10 cellular contexts compared by ENCODE assay signal in the genomic region with DNA sequence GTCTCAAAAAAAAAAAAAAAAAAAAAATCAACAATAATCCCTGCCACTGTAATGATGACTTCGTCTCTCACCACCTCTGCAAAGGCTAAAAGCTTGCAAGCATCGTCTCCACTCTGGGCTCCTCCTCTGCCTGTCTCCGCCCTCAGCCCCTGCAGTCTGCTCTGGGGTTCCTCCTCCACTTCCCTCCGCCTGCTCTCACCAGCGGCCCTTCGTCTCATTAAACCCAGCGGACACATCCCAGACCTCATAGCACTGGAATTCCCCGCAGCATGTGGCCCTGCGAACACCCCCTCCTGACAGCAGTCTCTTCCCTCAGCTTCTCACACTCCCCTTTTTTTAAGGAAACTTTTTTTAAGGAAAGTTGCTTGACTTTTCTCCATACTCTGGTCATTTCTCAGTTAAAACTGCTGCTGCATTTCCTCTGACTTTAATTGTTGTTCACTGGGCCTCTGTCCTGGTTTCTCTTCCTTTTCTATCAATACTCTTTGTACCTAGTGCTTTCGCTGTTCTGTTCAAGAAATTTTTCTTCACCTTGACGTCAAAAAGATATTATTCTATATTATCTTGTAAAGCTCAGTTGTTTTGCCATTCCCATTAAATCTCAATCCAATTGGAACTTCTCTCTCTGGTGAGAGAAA.
A peak's percentile ranks its signal among the peaks of the same experiment; 100 is the strongest.
DNase-seq lines count a peak whose midpoint lies in the region; ATAC-seq, FAIRE-seq and TF ChIP-seq lines count a peak whose summit lies in the region.
"Had no signal": no experiment of that assay in that cellular context is flagged by ENCODE, and none has a peak within 500 bp of the region (broad histone marks: within the 10 kb centered on the region; RNA-seq: fewer than 3 reads in every experiment).

No MANE protein-coding gene starts in this region.

- FAIRE-seq in HepG2 (lab: Jason Lieb, UNC) (no peak), H1 (lab: Jason Lieb, UNC) (peak; percentile 58)

- no peak for TF ChIP-seq EP300 in HepG2 (IDR thresholded peaks at IDR 0.05; ENCODE audit: low read depth in 2 of 2, low read length in 2 of 2)
- TF ChIP-seq EP300 in HepG2 (CRISPR knock-in tag; IDR thresholded peaks at IDR 0.05; ENCODE audit: borderline replicate concordance): no peak
- TF ChIP-seq EP300 in H1 (IDR thresholded peaks at IDR 0.05; ENCODE audit: borderline replicate concordance in 1 of 2, low read depth in 2 of 2, low read length in 2 of 2): no peak

- H3K9ac ChIP-seq in liver (ENCODE audit: low read depth in 1 of 2, low read length in 2 of 2) (no peak overlapping the region), HepG2 (ENCODE audit: insufficient read depth, low read depth, low read length) (no peak overlapping the region), H1 (replicated peaks in 1 of 4; ENCODE audit: extremely low read depth in 1 of 4, low read depth in 3 of 4, low read length in 3 of 4) (no peak overlapping the region)

- H3K79me2 ChIP-seq in HepG2 (ENCODE audit: insufficient read depth, low read length) (no peaks in the 10 kb centered on the region), H1 (ENCODE audit: control insufficient read depth in 1 of 2, insufficient read depth in 2 of 2, low read length in 2 of 2) (no peaks in the 10 kb centered on the region)

- no peak overlapping the region for H3K4ac ChIP-seq in H1 (replicated peaks; ENCODE audit: insufficient read length, low read depth, low read length)

- H3K4me2 ChIP-seq in HepG2 (ENCODE audit: low read depth, low read length) (no peak overlapping the region), H1 (ENCODE audit: insufficient read depth in 1 of 2, low read depth in 2 of 2, low read length in 2 of 2) (no peak overlapping the region)

- no peak for DNase-seq in HepG2 (ENCODE audit: low spot score)
- DNase-seq in H1 (ENCODE audit: low read depth in 1 of 2, low spot score in 2 of 2): peak; percentile 57 to 60
- peak; percentile 22 to 25 for DNase-seq in memory B cell (ENCODE audit: low spot score in 2 of 2)
- DNase-seq in NCI-H82 treated with DMSO at 0.1 percent for 48 hours (lab: John Stamatoyannopoulos, UW; ENCODE audit: unreplicated experiment): no peak
- DNase-seq in DMS53 treated with DMSO at 0.1 percent for 48 hours (lab: John Stamatoyannopoulos, UW; ENCODE audit: unreplicated experiment): no peak
- no peak for DNase-seq in activated effector memory CD4-positive, alpha-beta T cell treated with Interleukin-2 at 50 U/mL for 16 hours
- no peak for DNase-seq in NCI-H748 (lab: John Stamatoyannopoulos, UW; ENCODE audit: unreplicated experiment)

- no peak overlapping the region for H4K8ac ChIP-seq in H1 (ENCODE audit: extremely low read depth, insufficient read depth, low read length)

- H2BK20ac ChIP-seq in H1 (ENCODE audit: low read length): no peak overlapping the region

- H3K9me3 ChIP-seq in liver (ENCODE audit: control insufficient read depth in 4 of 4, low read length in 3 of 4) (no peaks in the 10 kb centered on the region), HepG2 (ENCODE audit: low read length) (no peaks in the 10 kb centered on the region), H1 (ENCODE audit: insufficient read depth in 2 of 2, low read depth in 1 of 2, low read length in 1 of 2) (peaks cover 5 to 11% of the 10 kb centered on the region in 2 experiments)

- peak overlapping the region; percentile 26 to 45 for H3K27ac ChIP-seq in liver (ENCODE audit: low read depth in 1 of 2, low read length in 2 of 2)
- H3K27ac ChIP-seq in HepG2 (ENCODE audit: extremely low read length, insufficient read depth, low read length): no peak overlapping the region
- H3K27ac ChIP-seq in H1 (ENCODE audit: low read depth, low read length): no peak overlapping the region
- H3K27ac ChIP-seq: SK-N-MC had no signal

- no peaks in the 10 kb centered on the region for H3K23me2 ChIP-seq in H1 (ENCODE audit: low read depth, low read length)

- CTCF ChIA-PET in HepG2 (lab: Yijun Ruan, JAX; ENCODE audit: low intra/inter-chr PET ratio, low total read pairs): no interaction called here
- CTCF ChIA-PET in H1 (lab: Charles Lee; ENCODE audit: partially characterized antibody): interaction anchor here (0.9 to 1.4 kb wide), 3 partner anchors 12 to 157 kb away, joined by 3 to 5 read pairs (median 3); no protein-coding TSS in a partner anchor

- TF ChIP-seq POLR2A in HepG2 (IDR thresholded peaks at IDR 0.05; ENCODE audit: insufficient read depth in 1 of 2, low read depth in 2 of 2, low read length in 2 of 2) (no peak), H1 (IDR thresholded peaks at IDR 0.05; ENCODE audit: control extremely low read depth in 1 of 2, low read depth in 2 of 2, low read length in 2 of 2) (no peak)

- H3K4me3 Mint-ChIP-seq in memory B cell: peak overlapping the region; percentile 54
- H3K4me3 Mint-ChIP-seq: activated naive CD4-positive, alpha-beta T cell treated with anti-CD3 and anti-CD28 coated beads, Interleukin-2, amount 50 U/mL, for 24 hours had no signal

- BruUV-seq in HepG2 (replicated peaks; lab: Mats Ljungman, UMichigan): no TSS peak

- H2BK15ac ChIP-seq in H1 (ENCODE audit: low read length): no peak overlapping the region

- H3K56ac ChIP-seq in H1 (replicated peaks; ENCODE audit: insufficient read length, low read depth, low read length): no peak overlapping the region

- H3K14ac ChIP-seq in H1 (ENCODE audit: insufficient read length): no peak overlapping the region

- H3K36me3 ChIP-seq in liver (ENCODE audit: control insufficient read depth in 4 of 4, insufficient read depth in 3 of 4, low read depth in 1 of 4, low read length in 3 of 4) (no peaks in the 10 kb centered on the region), HepG2 (replicated peaks in 1 of 2; ENCODE audit: control insufficient read depth in 1 of 2, insufficient read depth in 2 of 2, low read length in 2 of 2) (no peaks in the 10 kb centered on the region), H1 (ENCODE audit: control insufficient read depth in 2 of 4, insufficient read depth in 4 of 4, low read length in 3 of 4) (no peaks in the 10 kb centered on the region; a peak in 2 of 8 replicates)

- no peak overlapping the region for H2AFZ ChIP-seq in HepG2 (ENCODE audit: low read length)
- H2AFZ ChIP-seq in H1 (ENCODE audit: low read length): no peak overlapping the region

- no peak for TF ChIP-seq CTCF in liver (IDR thresholded peaks at IDR 0.05; ENCODE audit: low read depth, low read length, missing input control)
- no peak for TF ChIP-seq CTCF in HepG2 (CRISPR knock-in tag; IDR thresholded peaks at IDR 0.05)
- no peak for TF ChIP-seq CTCF in H1 (IDR thresholded peaks at IDR 0.05; ENCODE audit: control extremely low read depth in 1 of 3, insufficient read depth in 1 of 3, low read depth in 1 of 3, low read length in 3 of 3)

- peaks cover 3% of the 10 kb centered on the region for H3K27me3 Mint-ChIP-seq in memory B cell

- H2BK12ac ChIP-seq in H1 (ENCODE audit: low read depth, low read length): no peak overlapping the region

- H2BK120ac ChIP-seq in H1 (replicated peaks; ENCODE audit: low read depth, low read length): no peak overlapping the region

- H3K9me3 Mint-ChIP-seq in memory B cell: no peaks in the 10 kb centered on the region
- H3K9me3 Mint-ChIP-seq: activated naive CD4-positive, alpha-beta T cell treated with anti-CD3 and anti-CD28 coated beads, Interleukin-2, amount 50 U/mL, for 24 hours had no signal

- H3K23ac ChIP-seq in H1 (ENCODE audit: insufficient read length): no peak overlapping the region

- peak overlapping the region; percentile 11 for H3K27ac Mint-ChIP-seq in memory B cell
- H3K27ac Mint-ChIP-seq: activated naive CD4-positive, alpha-beta T cell treated with anti-CD3 and anti-CD28 coated beads, Interleukin-2, amount 50 U/mL, for 24 hours had no signal

- H3K4me1 ChIP-seq in liver (ENCODE audit: control insufficient read depth in 4 of 4, insufficient read depth in 4 of 4, low read length in 3 of 4) (no peaks in the 10 kb centered on the region), HepG2 (ENCODE audit: insufficient read depth, low read length) (no peaks in the 10 kb centered on the region), H1 (replicated peaks in 1 of 4; ENCODE audit: control insufficient read depth in 3 of 4, insufficient read depth in 4 of 4, low read length in 3 of 4) (peaks cover 0 to 4% (median 0%) of the 10 kb centered on the region in 4 experiments; a peak in 1 of 7 replicates)

- no peaks in the 10 kb centered on the region for H4K20me1 ChIP-seq in HepG2 (ENCODE audit: insufficient read depth, low read length)
- no peaks in the 10 kb centered on the region for H4K20me1 ChIP-seq in H1 (replicated peaks in 1 of 2; ENCODE audit: control insufficient read depth in 1 of 2, insufficient read depth in 2 of 2, low read length in 2 of 2)

- WGBS in liver: 66% methylated on average over 11 of the region's 11 CpGs
- WGBS in HepG2 (ENCODE audit: low lambda C conversion rate): 60% methylated on average over 11 of the region's 11 CpGs
- 48% methylated on average over 11 of the region's 11 CpGs; no CpG with 5 or more reads in 1 of the 2 experiments for WGBS in H1 (ENCODE audit: extremely low coverage in 1 of 2, insufficient coverage in 1 of 2, insufficient read length in 1 of 2, insufficient replicate concordance in 2 of 2, low coverage in 1 of 2, low lambda C conversion rate in 2 of 2, missing lambda C conversion rate in 1 of 2), 2 experiments

- H2BK5ac ChIP-seq in H1 (ENCODE audit: low read depth, low read length): no peak overlapping the region

- H3K27me3 ChIP-seq in liver (ENCODE audit: control insufficient read depth in 4 of 4, insufficient read depth in 4 of 4, low read length in 3 of 4) (no peaks in the 10 kb centered on the region), HepG2 (ENCODE audit: control insufficient read depth in 1 of 2, insufficient read depth in 2 of 2, low read length in 2 of 2) (no peaks in the 10 kb centered on the region), H1 (replicated peaks in 1 of 4; ENCODE audit: control insufficient read depth in 3 of 4, extremely low read depth in 1 of 4, insufficient read depth in 3 of 4, low read length in 3 of 4) (no peaks in the 10 kb centered on the region; a peak in 1 of 7 replicates)

- no peak overlapping the region for H4K5ac ChIP-seq in H1 (ENCODE audit: insufficient read length, low read depth, low read length)

- H3K4me3 ChIP-seq in liver (ENCODE audit: low read depth in 1 of 3, low read length in 3 of 3) (no peak overlapping the region), HepG2 (replicated peaks in 1 of 3; ENCODE audit: insufficient read depth in 1 of 3, low read depth in 2 of 3, low read length in 3 of 3) (no peak overlapping the region), H1 (ENCODE audit: extremely low read depth in 1 of 4, insufficient read depth in 2 of 4, low read depth in 3 of 4, low read length in 4 of 4) (no peak overlapping the region)
- H3K4me3 ChIP-seq: SK-N-MC had no signal

- intact Hi-C loops in HepG2 (cut with micrococcal nuclease; ENCODE audit: unreplicated experiment): no loop called here

- TF ChIP-seq RAD21 in liver (IDR thresholded peaks at IDR 0.05): no peak
- no peak for TF ChIP-seq RAD21 in HepG2 (CRISPR knock-in tag; IDR thresholded peaks at IDR 0.05)
- no peak for TF ChIP-seq RAD21 in H1 (IDR thresholded peaks at IDR 0.05 in 1 of 2, conservative IDR thresholded peaks at IDR 0.05 in 1 of 2; ENCODE audit: low read depth in 2 of 2, low read length in 2 of 2)

- H3K4me1 Mint-ChIP-seq in memory B cell: peaks cover 9% of the 10 kb centered on the region
- H3K4me1 Mint-ChIP-seq: activated naive CD4-positive, alpha-beta T cell treated with anti-CD3 and anti-CD28 coated beads, Interleukin-2, amount 50 U/mL, for 24 hours had no signal

- ATAC-seq in HepG2: no peak
- ATAC-seq in memory B cell (ENCODE audit: low read depth): peak; percentile 98

- no peak overlapping the region for H4K91ac ChIP-seq in H1 (replicated peaks; ENCODE audit: insufficient read length, low read length)

- H3K18ac ChIP-seq in H1 (ENCODE audit: extremely low read depth, low read length): no peak overlapping the region

- H2AK5ac ChIP-seq in H1 (ENCODE audit: low read depth, low read length): no peak overlapping the region

- H3K36me3 Mint-ChIP-seq in memory B cell: no peaks in the 10 kb centered on the region
- H3K36me3 Mint-ChIP-seq: activated naive CD4-positive, alpha-beta T cell treated with anti-CD3 and anti-CD28 coated beads, Interleukin-2, amount 50 U/mL, for 24 hours had no signal

- no peaks in the 10 kb centered on the region for H3K79me1 ChIP-seq in H1 (ENCODE audit: low read depth, low read length)

- POLR2A ChIA-PET in HepG2 (lab: Yijun Ruan, JAX) (no interaction called here), H1 (lab: Charles Lee; ENCODE audit: partially characterized antibody) (no interaction called here)

- in situ Hi-C loops in HepG2 (cut with HindIII; ENCODE audit: extremely low pct_ligation_motif_present, low pct_unique_long_range_greater_than_20kb): no loop called here

Comparison
In these comparisons a context has a peak if more than half of its experiments do, and no peak if none do; other contexts are left out.
1. H3K27ac ChIP-seq: peak in liver (2 of 2); none in HepG2 (single experiment) and H1 (single experiment).
2. DNase-seq: peak in H1 (2 of 2) and memory B cell (2 of 2); none in HepG2 (single experiment), NCI-H82 treated with DMSO at 0.1 percent for 48 hours (single experiment), DMS53 treated with DMSO at 0.1 percent for 48 hours (single experiment), activated effector memory CD4-positive, alpha-beta T cell treated with Interleukin-2 at 50 U/mL for 16 hours (single experiment) and NCI-H748 (single experiment).